24 cellular contexts compared by ENCODE assay signal in genomic region chr9:77605449-77606220, GRCh38. TPM values are rescaled to one million over a fixed set of nuclear protein-coding genes. Genes with fewer than 3 reads are reported as not detected.
DNase-seq lines count a peak whose midpoint lies in the region; ATAC-seq, FAIRE-seq and TF ChIP-seq lines count a peak whose summit lies in the region.
"Had no signal": no experiment of that assay in that cellular context is flagged by ENCODE, and none has a peak within 500 bp of the region (broad histone marks: within the 10 kb centered on the region; RNA-seq: fewer than 3 reads in every experiment).

No MANE protein-coding gene starts in this region.

- H3K4me1 ChIP-seq in left lung (no peaks in the 10 kb centered on the region), pancreas (no peaks in the 10 kb centered on the region)

- TF ChIP-seq CTCF in left lung (IDR thresholded peaks at IDR 0.05) (no peak), pancreas (IDR thresholded peaks at IDR 0.05) (no peak), type B pancreatic cell (conservative IDR thresholded peaks at IDR 0.05) (no peak)

- H3K27ac Mint-ChIP-seq in type B pancreatic cell = peak overlapping the region; percentile 73
- H3K27ac Mint-ChIP-seq: activated naive CD4-positive, alpha-beta T cell treated with anti-CD3 and anti-CD28 coated beads, Interleukin-2, amount 50 U/mL, for 24 hours; HFFc6; naive thymus-derived CD4-positive, alpha-beta T cell had no signal

- no peaks in the 10 kb centered on the region for H3K27me3 ChIP-seq in left lung
- no peaks in the 10 kb centered on the region for H3K27me3 ChIP-seq in pancreas

- H3K36me3 Mint-ChIP-seq in type B pancreatic cell = no peaks in the 10 kb centered on the region
- H3K36me3 Mint-ChIP-seq: activated naive CD4-positive, alpha-beta T cell treated with anti-CD3 and anti-CD28 coated beads, Interleukin-2, amount 50 U/mL, for 24 hours; naive thymus-derived CD4-positive, alpha-beta T cell had no signal

- H3K9me3 Mint-ChIP-seq in type B pancreatic cell = no peaks in the 10 kb centered on the region
- H3K9me3 Mint-ChIP-seq: activated naive CD4-positive, alpha-beta T cell treated with anti-CD3 and anti-CD28 coated beads, Interleukin-2, amount 50 U/mL, for 24 hours; HFFc6 had no signal

- H3K4me1 Mint-ChIP-seq in type B pancreatic cell (ENCODE audit: unreplicated experiment) = peaks cover 15% of the 10 kb centered on the region
- H3K4me1 Mint-ChIP-seq: activated naive CD4-positive, alpha-beta T cell treated with anti-CD3 and anti-CD28 coated beads, Interleukin-2, amount 50 U/mL, for 24 hours had no signal

- peak; percentile 98 for FAIRE-seq in endometrium (lab: Jason Lieb, UNC)
- no peak for FAIRE-seq in pancreas (lab: Jason Lieb, UNC)
- FAIRE-seq: colon, GM18507, small intestine had no signal

- no peaks in the 10 kb centered on the region for H3K27me3 Mint-ChIP-seq in type B pancreatic cell

- H3K36me3 ChIP-seq in left lung (no peaks in the 10 kb centered on the region), pancreas (no peaks in the 10 kb centered on the region)

- DNase-seq in left lung = no peak
- DNase-seq in pancreas = no peak
- DNase-seq in type B pancreatic cell (ENCODE audit: extremely low spot score, unreplicated experiment) = no peak
- no peak for DNase-seq in iPS-NIHi11 (ENCODE audit: low spot score)
- DNase-seq in Kasumi-1 (lab: John Stamatoyannopoulos, UW) = no peak
- DNase-seq in activated naive CD4-positive, alpha-beta T cell treated with anti-CD3 and anti-CD28 coated beads, Interleukin-2, amount 50 U/mL, for 16 hours = no peak
- DNase-seq: activated CD4-positive, alpha-beta T cell treated with anti-CD3 and anti-CD28 coated beads for 1 hour; activated CD8-positive, alpha-beta memory T cell treated with anti-CD3 and anti-CD28 coated beads for 24 hours; activated T-cell treated with anti-CD3 and anti-CD28 coated beads, Interleukin-2, amount 50 U/mL, for 48 hours; COR-L47; foreskin fibroblast; HFFc6; kidney glomerular epithelial cell; naive thymus-derived CD4-positive, alpha-beta T cell; NCI-H2029 treated with DMSO at 0.1 percent for 48 hours; NCI-H510A; small intestine; SW 1271 had no signal

- H3K4me3 ChIP-seq in left lung (no peak overlapping the region), pancreas (no peak overlapping the region)

- 65 to 67% methylated on average over 4 of the region's 4 CpGs for WGBS in pancreas, 2 donors

- no peaks in the 10 kb centered on the region for H3K9me3 ChIP-seq in left lung
- H3K9me3 ChIP-seq in pancreas = no peaks in the 10 kb centered on the region

- intact Hi-C loops in left lung (cut with DNase I) (no loop called here), pancreas (cut with DNase I) (no loop called here)

- ATAC-seq in left lung (peak; percentile 48), pancreas (peak in 1 of 4 donors; percentile 38)
- ATAC-seq: naive thymus-derived CD4-positive, alpha-beta T cell had no signal

- peak overlapping the region; percentile 6 for H3K4me3 Mint-ChIP-seq in type B pancreatic cell
- H3K4me3 Mint-ChIP-seq: activated naive CD4-positive, alpha-beta T cell treated with anti-CD3 and anti-CD28 coated beads, Interleukin-2, amount 50 U/mL, for 24 hours; HFFc6; naive thymus-derived CD4-positive, alpha-beta T cell had no signal

- H3K27ac ChIP-seq in left lung (peak overlapping the region; percentile 43 to 53), pancreas (peak overlapping the region in 3 of 4 donors; percentile 33 to 46 (median 43))
- H3K27ac ChIP-seq: KMS-11, RWPE1 had no signal

RNA-seq across cellular contexts. Expression of gene GNA14, which starts 42.5 kb away (rescaled TPM):
- total RNA-seq in left lung (1 to 10 TPM; 4.3 to 9.1 TPM), pancreas (1 to 10 TPM in 5 of 6 donors, under 1 TPM in 1; 0.92 to 2.0 (median 1.4) TPM), type B pancreatic cell (ENCODE audit: low replicate concordance) (1.4 TPM in 1 of 2 replicates, not detected in the other)
- 1 to 10 TPM; 1.3 to 1.8 TPM for polyA plus RNA-seq in pancreas
- total RNA-seq: HFFc6 had no signal
- polyA plus RNA-seq: naive thymus-derived CD4-positive, alpha-beta T cell had no signal
